1 cellular context compared by ENCODE assay signal in the genomic region with DNA sequence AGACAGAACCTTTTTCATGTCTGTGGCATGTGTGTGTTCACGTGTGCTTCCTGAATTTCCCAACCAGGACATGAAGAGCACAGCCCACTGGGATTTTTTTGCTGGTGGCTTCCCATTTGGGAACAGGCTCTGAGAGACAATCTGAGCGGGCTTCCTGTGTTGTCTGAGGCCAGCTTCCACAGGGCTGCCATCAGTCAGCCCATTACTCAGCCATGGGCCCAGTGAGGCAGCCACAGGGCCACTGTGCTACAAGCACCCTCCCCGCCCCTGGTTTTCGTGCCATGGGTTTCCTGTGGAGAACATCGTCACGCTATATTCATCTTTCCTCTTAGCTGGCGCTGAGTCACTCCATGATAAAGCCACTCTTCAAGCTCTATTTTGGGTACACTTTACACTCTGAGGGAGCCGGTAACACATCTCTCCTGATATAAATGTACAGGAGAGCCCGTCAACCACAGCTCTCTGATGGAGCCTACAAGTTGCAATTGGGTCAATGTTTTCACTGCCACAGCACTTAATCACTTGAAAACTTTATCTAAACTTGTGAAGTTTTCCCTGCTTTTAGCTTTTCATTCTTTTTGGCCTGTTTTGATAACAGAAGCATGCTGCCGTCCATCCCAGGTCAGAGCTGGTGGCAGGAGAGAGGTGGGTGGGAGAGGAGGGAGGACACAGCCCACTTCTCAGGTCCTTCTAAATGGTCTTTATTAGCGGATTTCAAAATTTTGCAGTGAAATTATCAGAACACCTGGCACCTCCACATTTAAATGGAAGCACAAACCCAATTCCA.
A peak's percentile ranks its signal among the peaks of the same experiment; 100 is the strongest.
TF ChIP-seq lines count a peak whose summit lies in the region.

No MANE protein-coding gene starts in this region.

TF ChIP-seq in K562, 482 proteins besides CTCF, POLR2A, EP300 and RAD21 (continued from another document):
- no peak for TF ChIP-seq TRIM25 (IDR thresholded peaks at IDR 0.05; ENCODE audit: borderline replicate concordance)
- peak in 1 of 2 experiments; percentile 24; a peak in 1 of 4 replicates for TF ChIP-seq TRIM24 (IDR thresholded peaks at IDR 0.05)
